Comparison of ENCODE assay signal across 20 cellular contexts in the genomic region with DNA sequence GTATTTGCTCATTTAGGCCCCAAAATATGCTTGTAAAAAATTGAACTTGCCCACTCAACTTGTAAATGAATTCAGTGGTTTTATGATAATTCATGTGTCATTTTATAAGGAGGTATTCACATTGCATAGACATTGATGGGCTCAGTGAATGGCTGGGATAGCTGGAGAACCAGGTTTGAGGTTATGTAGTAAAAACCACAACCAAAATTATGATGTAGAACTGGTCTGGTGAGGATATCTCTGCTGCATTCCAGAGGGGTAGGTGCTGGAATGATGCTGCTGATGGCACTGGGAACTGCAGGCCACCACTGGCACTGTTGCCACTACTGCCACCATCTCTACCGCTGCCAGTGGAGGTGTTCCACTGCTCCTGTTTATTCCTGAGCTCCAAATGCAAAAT. TPM values are rescaled to one million over a fixed set of nuclear protein-coding genes. Genes with fewer than 3 reads are reported as not detected.
A peak's percentile ranks its signal among the peaks of the same experiment; 100 is the strongest.
DNase-seq lines count a peak whose midpoint lies in the region; ATAC-seq, FAIRE-seq and TF ChIP-seq lines count a peak whose summit lies in the region.
"Had no signal": no experiment of that assay in that cellular context is flagged by ENCODE, and none has a peak within 500 bp of the region (broad histone marks: within the 10 kb centered on the region; RNA-seq: fewer than 3 reads in every experiment).

No MANE protein-coding gene starts in this region.

- peaks cover 0 to 2% of the 10 kb centered on the region in 2 experiments for H4K20me1 ChIP-seq in H1 (replicated peaks in 1 of 2; ENCODE audit: control insufficient read depth in 1 of 2, insufficient read depth in 2 of 2, low read length in 2 of 2)

- H4K5ac ChIP-seq in H1 (ENCODE audit: insufficient read length, low read depth, low read length): no peak overlapping the region

- H3K9me3 Mint-ChIP-seq in HFFc6: no peaks in the 10 kb centered on the region
- H3K9me3 Mint-ChIP-seq in WTC11: no peaks in the 10 kb centered on the region
- H3K9me3 Mint-ChIP-seq: IgD-negative memory B cell had no signal

- H3K4ac ChIP-seq in H1 (replicated peaks; ENCODE audit: insufficient read length, low read depth, low read length): no peak overlapping the region

- CTCF ChIA-PET in H1 (lab: Charles Lee; ENCODE audit: partially characterized antibody): interaction anchor here (0.6 kb wide), 1 partner anchor 10 kb away, joined by 3 read pairs; no protein-coding TSS in a partner anchor
- CTCF ChIA-PET in WTC11 (lab: Charles Lee): interaction anchor here (0.6 kb wide), 1 partner anchor 55 kb away, joined by 3 read pairs; no protein-coding TSS in a partner anchor

- H2BK12ac ChIP-seq in H1 (ENCODE audit: low read depth, low read length): no peak overlapping the region

- no peak overlapping the region for H2BK15ac ChIP-seq in H1 (ENCODE audit: low read length)

- no peak for TF ChIP-seq POLR2A in H1 (IDR thresholded peaks at IDR 0.05; ENCODE audit: control extremely low read depth in 1 of 2, low read depth in 2 of 2, low read length in 2 of 2)

- no peak for ATAC-seq in GM21825 (IDR thresholded peaks at IDR 0.05; ENCODE audit: unreplicated experiment)
- no peak for ATAC-seq in WTC11

- no peak overlapping the region for H4K91ac ChIP-seq in H1 (replicated peaks; ENCODE audit: insufficient read length, low read length)

- H3K36me3 Mint-ChIP-seq in HFFc6 (ENCODE audit: low read depth) (no peaks in the 10 kb centered on the region), WTC11 (no peaks in the 10 kb centered on the region)
- H3K36me3 Mint-ChIP-seq: CD14-positive monocyte had no signal

- no peak overlapping the region for H3K27ac Mint-ChIP-seq in HFFc6
- H3K27ac Mint-ChIP-seq in WTC11: no peak overlapping the region
- H3K27ac Mint-ChIP-seq: CD14-positive monocyte, IgD-negative memory B cell had no signal

- H3K27me3 ChIP-seq in H1 (replicated peaks in 1 of 4; ENCODE audit: control insufficient read depth in 3 of 4, extremely low read depth in 1 of 4, insufficient read depth in 3 of 4, low read length in 3 of 4): no peaks in the 10 kb centered on the region

- no peak overlapping the region for H3K56ac ChIP-seq in H1 (replicated peaks; ENCODE audit: insufficient read length, low read depth, low read length)

- no peaks in the 10 kb centered on the region for H3K23me2 ChIP-seq in H1 (ENCODE audit: low read depth, low read length)

- no peak overlapping the region for H3K4me2 ChIP-seq in H1 (ENCODE audit: insufficient read depth in 1 of 2, low read depth in 2 of 2, low read length in 2 of 2)

- H3K27me3 Mint-ChIP-seq in HFFc6 (ENCODE audit: insufficient read depth): peaks cover 13% of the 10 kb centered on the region
- no peaks in the 10 kb centered on the region for H3K27me3 Mint-ChIP-seq in WTC11 (ENCODE audit: low read depth)
- H3K27me3 Mint-ChIP-seq: IgD-negative memory B cell had no signal

- no peak overlapping the region for H3K4me3 ChIP-seq in H1 (ENCODE audit: extremely low read depth in 1 of 4, insufficient read depth in 2 of 4, low read depth in 3 of 4, low read length in 4 of 4)
- H3K4me3 ChIP-seq: HAP-1 had no signal

- no peaks in the 10 kb centered on the region for H3K9me3 ChIP-seq in H1 (ENCODE audit: insufficient read depth in 2 of 2, low read depth in 1 of 2, low read length in 1 of 2)
- H3K9me3 ChIP-seq: HAP-1 had no signal

- H3K18ac ChIP-seq in H1 (ENCODE audit: extremely low read depth, low read length): no peak overlapping the region

- no peak for TF ChIP-seq EP300 in H1 (IDR thresholded peaks at IDR 0.05; ENCODE audit: borderline replicate concordance in 1 of 2, low read depth in 2 of 2, low read length in 2 of 2)

- no peak overlapping the region for H3K23ac ChIP-seq in H1 (ENCODE audit: insufficient read length)

- no peaks in the 10 kb centered on the region for H3K4me1 ChIP-seq in H1 (replicated peaks in 1 of 4; ENCODE audit: control insufficient read depth in 3 of 4, insufficient read depth in 4 of 4, low read length in 3 of 4)
- H3K4me1 ChIP-seq: HAP-1 had no signal

- TF ChIP-seq CTCF in 22Rv1 (IDR thresholded peaks at IDR 0.05): no peak
- TF ChIP-seq CTCF in HFFc6 (IDR thresholded peaks at IDR 0.05): no peak
- no peak for TF ChIP-seq CTCF in H1 (IDR thresholded peaks at IDR 0.05; ENCODE audit: control extremely low read depth in 1 of 3, insufficient read depth in 1 of 3, low read depth in 1 of 3, low read length in 3 of 3)
- TF ChIP-seq CTCF in WTC11 (IDR thresholded peaks at IDR 0.05): no peak

- TF ChIP-seq RAD21 in H1 (IDR thresholded peaks at IDR 0.05 in 1 of 2, conservative IDR thresholded peaks at IDR 0.05 in 1 of 2; ENCODE audit: low read depth in 2 of 2, low read length in 2 of 2): no peak

- no peaks in the 10 kb centered on the region for H3K36me3 ChIP-seq in H1 (ENCODE audit: control insufficient read depth in 2 of 4, insufficient read depth in 4 of 4, low read length in 3 of 4)
- H3K36me3 ChIP-seq: HAP-1 had no signal

- DNase-seq in HFFc6 (peak; percentile 10), H1 (ENCODE audit: low read depth in 1 of 2, low spot score in 2 of 2) (no peak), mesenteric fat pad (ENCODE audit: low spot score) (peak; percentile 41), SHP77 treated with DMSO at 0.1 percent for 48 hours (lab: John Stamatoyannopoulos, UW) (no peak), WTC11 (ENCODE audit: low spot score) (no peak)
- DNase-seq: DMS53, NCI-H1694 treated with DMSO at 0.1 percent for 48 hours, NCI-H2081 treated with DMSO at 0.1 percent for 48 hours, NCI-H2171 treated with DMSO at 0.1 percent for 48 hours, NCI-H524 treated with DMSO at 0.1 percent for 48 hours, Right ventricle myocardium superior, SW 1271 had no signal

- H2AK5ac ChIP-seq in H1 (ENCODE audit: low read depth, low read length): 0 out of 2 replicates have a peak overlapping the region, but pooled peaks have one; percentile 15

- H3K9ac ChIP-seq in H1 (replicated peaks in 1 of 4; ENCODE audit: extremely low read depth in 1 of 4, low read depth in 3 of 4, low read length in 3 of 4): no peak overlapping the region

- no peak overlapping the region for H3K14ac ChIP-seq in H1 (ENCODE audit: insufficient read length)

- H2BK120ac ChIP-seq in H1 (replicated peaks; ENCODE audit: low read depth, low read length): no peak overlapping the region

- POLR2A ChIA-PET in H1 (lab: Charles Lee; ENCODE audit: partially characterized antibody): no interaction called here
- POLR2A ChIA-PET in WTC11 (lab: Charles Lee): no interaction called here

- peaks cover 14% of the 10 kb centered on the region; the same call in 1 of the 2 replicates for H3K4me1 Mint-ChIP-seq in HFFc6 (ENCODE audit: low read depth)
- H3K4me1 Mint-ChIP-seq in WTC11: no peaks in the 10 kb centered on the region

- H3K27ac ChIP-seq in 22Rv1: peak overlapping the region; percentile 97
- no peak overlapping the region for H3K27ac ChIP-seq in H1 (ENCODE audit: low read depth, low read length)

- H2BK5ac ChIP-seq in H1 (ENCODE audit: low read depth, low read length): no peak overlapping the region

- H3K79me1 ChIP-seq in H1 (ENCODE audit: low read depth, low read length): no peaks in the 10 kb centered on the region

- WGBS in H1 (ENCODE audit: extremely low coverage in 1 of 2, insufficient coverage in 1 of 2, insufficient read length in 1 of 2, insufficient replicate concordance in 2 of 2, low coverage in 1 of 2, low lambda C conversion rate in 2 of 2, missing lambda C conversion rate in 1 of 2), 2 experiments: 93% methylated on average over 1 of the region's 1 CpG; no CpG with 5 or more reads in 1 of the 2 experiments

- no peaks in the 10 kb centered on the region for H3K79me2 ChIP-seq in H1 (ENCODE audit: control insufficient read depth in 1 of 2, insufficient read depth in 2 of 2, low read length in 2 of 2)

- H3K4me3 Mint-ChIP-seq in HFFc6: no peak overlapping the region
- H3K4me3 Mint-ChIP-seq in WTC11: no peak overlapping the region
- H3K4me3 Mint-ChIP-seq: CD14-positive monocyte, IgD-negative memory B cell had no signal

- FAIRE-seq in H1 (lab: Jason Lieb, UNC): no peak
- FAIRE-seq: D721Med had no signal

- no peak overlapping the region for H4K8ac ChIP-seq in H1 (ENCODE audit: extremely low read depth, insufficient read depth, low read length)

- H2BK20ac ChIP-seq in H1 (ENCODE audit: low read length): no peak overlapping the region; the same call in 1 of the 2 replicates

- H2AFZ ChIP-seq in H1 (ENCODE audit: low read length): no peak overlapping the region

TF ChIP-seq in WTC11, 78 proteins besides CTCF, POLR2A, EP300 and RAD21 (continues in another document):
- TF ChIP-seq SOX15 (CRISPR knock-in tag; IDR thresholded peaks at IDR 0.05): no peak
- TF ChIP-seq TP53 (CRISPR knock-in tag; IDR thresholded peaks at IDR 0.05): no peak
- TF ChIP-seq RELA (CRISPR knock-in tag; IDR thresholded peaks at IDR 0.05; ENCODE audit: borderline replicate concordance): no peak
- no peak for TF ChIP-seq HMGA2 (CRISPR knock-in tag; IDR thresholded peaks at IDR 0.05)
- no peak for TF ChIP-seq EMX1 (CRISPR knock-in tag; IDR thresholded peaks at IDR 0.05)

RNA-seq across cellular contexts. Expression of a gene that starts 21.5 kb away (rescaled TPM):
- 10 to 100 TPM; 41.1 to 48.5 (median 45.6) TPM for total RNA-seq in HFFc6 (2021; fragmentation: NEBNext Ultra II Directional; extraction: Animal tissue kit (Norgen Biotek cat#: 25700))
- 50.7 and 52.3 TPM in 2 replicates for total RNA-seq in H1 (2021; fragmentation: NEBNext Ultra II Directional; extraction: Animal tissue kit (Norgen Biotek cat#: 25700))
- 4.5 and 8.5 TPM in 2 replicates for polyA plus RNA-seq in H1 (2011; rRNA removed)
- polyA plus RNA-seq in H1 (2011; cell fraction: cytosol; rRNA removed): 14.2 TPM
- 16.9 TPM for polyA plus RNA-seq in H1 (2011; cell fraction: nucleus; rRNA removed)
- 23.8 to 36.5 TPM (median 28.8 TPM) in 4 replicates for polyA plus RNA-seq in H1 (2012, experiment 1 of 2)
- polyA plus RNA-seq in H1 (2012, experiment 2 of 2): 5.4 TPM
- polyA plus RNA-seq in H1 (2013, experiment 1 of 2): 35.1 TPM
- 34.3 TPM for polyA plus RNA-seq in H1 (2013, experiment 2 of 2)
- polyA minus RNA-seq in H1 (2011; rRNA and poly(A)+ RNA removed): 42.8 and 74.6 TPM in 2 replicates
- 19.2 TPM for polyA minus RNA-seq in H1 (2011; cell fraction: cytosol; rRNA and poly(A)+ RNA removed)
- polyA minus RNA-seq in H1 (2011; cell fraction: nucleus; rRNA and poly(A)+ RNA removed): 83.9 TPM
- total RNA-seq in mesenteric fat pad: 65.7 TPM
- total RNA-seq in WTC11 (2021): 37.7 to 42.0 TPM (median 40.9 TPM) in 3 replicates

RNA-seq across cellular contexts. Expression of a gene that starts 25.9 kb away (rescaled TPM):
- total RNA-seq in HFFc6 (2021; fragmentation: NEBNext Ultra II Directional; extraction: Animal tissue kit (Norgen Biotek cat#: 25700)): not detected
- not detected in 2 replicates for total RNA-seq in H1 (2021; fragmentation: NEBNext Ultra II Directional; extraction: Animal tissue kit (Norgen Biotek cat#: 25700))
- not detected in 2 replicates for polyA plus RNA-seq in H1 (2011; rRNA removed)
- not detected for polyA plus RNA-seq in H1 (2011; cell fraction: cytosol; rRNA removed)
- polyA plus RNA-seq in H1 (2011; cell fraction: nucleus; rRNA removed): not detected
- polyA plus RNA-seq in H1 (2012, experiment 1 of 2): 0.21 to 0.38 TPM in 2 of 4 replicates, not detected in the others
- polyA plus RNA-seq in H1 (2012, experiment 2 of 2): 0.09 TPM
- not detected for polyA plus RNA-seq in H1 (2013, experiment 1 of 2)
- not detected for polyA plus RNA-seq in H1 (2013, experiment 2 of 2)
- not detected in 2 replicates for polyA minus RNA-seq in H1 (2011; rRNA and poly(A)+ RNA removed)
- polyA minus RNA-seq in H1 (2011; cell fraction: cytosol; rRNA and poly(A)+ RNA removed): not detected
- polyA minus RNA-seq in H1 (2011; cell fraction: nucleus; rRNA and poly(A)+ RNA removed): not detected
- total RNA-seq in mesenteric fat pad (7.6 TPM), WTC11 (2021) (not detected in 3 replicates)
- total RNA-seq: A172, RPMI7951 had no signal

Comparison
In these comparisons a context has a peak if more than half of its experiments do, and no peak if none do; other contexts are left out.
1. DNase-seq: peak in HFFc6 (single experiment) and mesenteric fat pad (single experiment); none in H1 (0 of 2), SHP77 treated with DMSO at 0.1 percent for 48 hours (single experiment) and WTC11 (single experiment).